In the genomic region with DNA sequence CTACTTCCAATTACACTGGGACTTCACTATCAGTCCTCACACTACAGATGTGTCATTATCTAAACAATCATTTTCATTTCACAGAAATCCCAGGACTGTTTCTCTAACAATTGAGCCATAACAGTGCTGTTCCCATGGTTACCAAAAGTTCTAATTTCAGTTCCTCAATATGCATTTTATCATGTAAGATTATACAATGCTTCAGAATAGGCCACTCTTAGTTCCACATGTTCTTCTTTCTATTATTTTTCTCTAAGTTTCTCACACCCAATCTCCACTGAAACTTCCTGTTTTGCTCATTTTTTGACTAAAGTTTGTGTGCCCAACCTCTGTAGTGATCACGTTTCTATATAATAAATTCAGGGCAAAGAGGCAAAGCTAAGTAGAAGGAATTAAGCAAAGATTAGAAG, we compare ENCODE assay signal across 8 cellular contexts.
DNase-seq lines count a peak whose midpoint lies in the region; TF ChIP-seq lines count a peak whose summit lies in the region.

No MANE protein-coding gene starts in this region.

- H2AFZ ChIP-seq in GM23248 = no peak overlapping the region

- no peak overlapping the region for H3K9ac ChIP-seq in GM23248

- H3K36me3 ChIP-seq in GM23248 (ENCODE audit: low read depth) (no peaks in the 10 kb centered on the region), SJCRH30 (no peaks in the 10 kb centered on the region)

- no peaks in the 10 kb centered on the region for H3K79me2 ChIP-seq in GM23248 (ENCODE audit: insufficient read depth)

- in situ Hi-C loops in GM13977 (cut with MboI; ENCODE audit: low pct_unique_long_range_greater_than_20kb, low sequenced_read_pairs, unreplicated experiment) = no loop called here
- in situ Hi-C loops in GM23248 (cut with MboI) = no loop called here

- H4K20me1 ChIP-seq in GM23248 (ENCODE audit: insufficient read depth) = no peaks in the 10 kb centered on the region

- H3K4me1 ChIP-seq in GM23248 (ENCODE audit: insufficient read depth) (peaks cover 27% of the 10 kb centered on the region), SJCRH30 (no peaks in the 10 kb centered on the region)

- H3K9me3 ChIP-seq in GM23248 (ENCODE audit: low read depth) (no peaks in the 10 kb centered on the region), SJCRH30 (replicated peaks) (no peaks in the 10 kb centered on the region)

- peaks cover 17% of the 10 kb centered on the region for H3F3A ChIP-seq in GM23248 (ENCODE audit: insufficient read depth)

- H3K9me2 ChIP-seq in GM23248 (ENCODE audit: insufficient read depth) = no peaks in the 10 kb centered on the region

- H3K27ac ChIP-seq in GM23248 (peak overlapping the region; percentile 23; the same call in 1 of the 2 replicates), SJCRH30 (no peak overlapping the region)

- H3K27me3 ChIP-seq in GM23248 (replicated peaks; ENCODE audit: insufficient read depth) = no peaks in the 10 kb centered on the region
- H3K27me3 ChIP-seq in SJCRH30 = no peaks in the 10 kb centered on the region

- DNase-seq in GM13977 (ENCODE audit: low spot score) (peak; percentile 24), GM23248 (peak; percentile 62), NAMALWA (ENCODE audit: low spot score) (peak; percentile 62), glomerular endothelial cell (ENCODE audit: extremely low read depth, low read depth, low spot score) (peak; percentile 87), NCI-H1694 (lab: John Stamatoyannopoulos, UW) (no peak), HuH-7.5 (ENCODE audit: low spot score) (no peak), SJCRH30 (no peak), NCI-H2227 (lab: John Stamatoyannopoulos, UW; ENCODE audit: unreplicated experiment) (no peak)

- TF ChIP-seq CTCF in GM13977 (IDR thresholded peaks at IDR 0.05; ENCODE audit: extremely low read depth, insufficient read depth, missing control alignments) = no peak

- H3K4me2 ChIP-seq in GM23248 (ENCODE audit: unreplicated experiment) = no peak overlapping the region

- 87 to 100% methylated on average over 1 of the region's 1 CpG for WGBS in GM23248 (ENCODE audit: low coverage in 1 of 2, low lambda C conversion rate in 2 of 2, missing lambda C conversion rate in 2 of 2), 2 experiments

- no peak overlapping the region for H3K4me3 ChIP-seq in GM23248
- H3K4me3 ChIP-seq in SJCRH30 = no peak overlapping the region

Comparison
In these comparisons a context has a peak if more than half of its experiments do, and no peak if none do; other contexts are left out.
1. DNase-seq: peak in GM13977 (single experiment), GM23248 (single experiment), NAMALWA (single experiment) and glomerular endothelial cell (single experiment); none in NCI-H1694 (single experiment), HuH-7.5 (single experiment), SJCRH30 (0 of 2) and NCI-H2227 (single experiment).